8 cellular contexts compared by ENCODE assay signal in genomic region chr5:21810737-21811316, GRCh38.
DNase-seq lines count a peak whose midpoint lies in the region; ATAC-seq, FAIRE-seq and TF ChIP-seq lines count a peak whose summit lies in the region.

No MANE protein-coding gene starts in this region.

- H3K4me3 ChIP-seq in tibial artery, result no peak overlapping the region
- no peak overlapping the region for H3K4me3 ChIP-seq in aorta (ENCODE audit: low read length in 2 of 2)
- no peak overlapping the region for H3K4me3 ChIP-seq in ovary

- no peaks in the 10 kb centered on the region for H3K27me3 ChIP-seq in tibial artery
- no peaks in the 10 kb centered on the region for H3K27me3 ChIP-seq in aorta (ENCODE audit: control insufficient read depth in 1 of 2, insufficient read depth in 2 of 2, low read length in 1 of 2)
- H3K27me3 ChIP-seq in ovary, result no peaks in the 10 kb centered on the region

- H3K9me3 ChIP-seq in tibial artery (no peaks in the 10 kb centered on the region), aorta (ENCODE audit: control insufficient read depth, low read length) (no peaks in the 10 kb centered on the region), ovary (no peaks in the 10 kb centered on the region)

- TF ChIP-seq POLR2A in ovary (IDR thresholded peaks at IDR 0.05), result no peak

- 4 to 9% methylated on average over 5 of the region's 5 CpGs for whole genome bisulfite sequencing in aorta, 2 donors
- WGBS in ovary, 3 donors, result 6 to 13% (median 7%) methylated on average over 5 of the region's 5 CpGs

- peak; percentile 46 for FAIRE-seq in endometrium (lab: Jason Lieb, UNC)

- ATAC-seq in aorta (ENCODE audit: low FRiP score) (no peak), HG03571 (IDR thresholded peaks at IDR 0.05; ENCODE audit: unreplicated experiment) (no peak)

- peak; percentile 6 to 18 for TF ChIP-seq CTCF in tibial artery (IDR thresholded peaks at IDR 0.05)
- TF ChIP-seq CTCF in ovary (IDR thresholded peaks at IDR 0.05), result no peak

- H3K27ac ChIP-seq in tibial artery, result no peak overlapping the region
- H3K27ac ChIP-seq in aorta (ENCODE audit: low read depth in 1 of 2, low read length in 2 of 2), result no peak overlapping the region
- no peak overlapping the region for H3K27ac ChIP-seq in ovary

- H3K4me1 ChIP-seq in tibial artery, result no peaks in the 10 kb centered on the region
- H3K4me1 ChIP-seq in aorta (ENCODE audit: control insufficient read depth in 1 of 2, insufficient read depth in 2 of 2, low read length in 2 of 2), result no peaks in the 10 kb centered on the region
- no peaks in the 10 kb centered on the region for H3K4me1 ChIP-seq in ovary (ENCODE audit: insufficient read depth)

- H3K36me3 ChIP-seq in tibial artery (no peaks in the 10 kb centered on the region), aorta (ENCODE audit: control insufficient read depth in 1 of 2, insufficient read depth in 2 of 2, low read length in 1 of 2) (no peaks in the 10 kb centered on the region), ovary (no peaks in the 10 kb centered on the region)

- intact Hi-C loops in tibial artery (cut with DNase I; ENCODE audit: low total_unique reads), result no loop called here
- intact Hi-C loops in aorta (cut with DNase I), result no loop called here
- intact Hi-C loops in ovary (cut with DNase I), result no loop called here

- DNase-seq in SKM-1 treated with dmso at 0.1 percent for 144 hours (lab: John Stamatoyannopoulos, UW; ENCODE audit: unreplicated experiment) (peak; percentile 29), SKM-1 (lab: John Stamatoyannopoulos, UW; ENCODE audit: unreplicated experiment) (no peak), NCI-H2227 treated with DMSO at 0.1 percent for 48 hours (lab: John Stamatoyannopoulos, UW) (peak; percentile 18), tibial artery (no peak), aorta (no peak), ovary (no peak)

- no peak for TF ChIP-seq EP300 in ovary (IDR thresholded peaks at IDR 0.05)

Comparison
In these comparisons a context has a peak if more than half of its experiments do, and no peak if none do; other contexts are left out.
1. DNase-seq: peak in SKM-1 treated with dmso at 0.1 percent for 144 hours (single experiment) and NCI-H2227 treated with DMSO at 0.1 percent for 48 hours (single experiment); none in SKM-1 (single experiment), tibial artery (0 of 2), aorta (0 of 2) and ovary (0 of 5).
2. CTCF ChIP-seq: peak in tibial artery (2 of 2); none in ovary (0 of 3).